In genomic region chr17:9434502-9435113, GRCh38 we compare ENCODE assay signal across 22 cellular contexts.
DNase-seq lines count a peak whose midpoint lies in the region; ATAC-seq and TF ChIP-seq lines count a peak whose summit lies in the region.
"Had no signal": no experiment of that assay in that cellular context is flagged by ENCODE, and none has a peak within 500 bp of the region (broad histone marks: within the 10 kb centered on the region; RNA-seq: fewer than 3 reads in every experiment).

No MANE protein-coding gene starts in this region.

- no peak overlapping the region for H3K27ac ChIP-seq in heart left ventricle
- H3K27ac ChIP-seq in brain microvascular endothelial cell, result no peak overlapping the region
- H3K27ac ChIP-seq: body of pancreas, WERI-Rb-1 had no signal

- ATAC-seq in left ventricle myocardium superior (peak; percentile 30), heart left ventricle (no peak), HG02623 (IDR thresholded peaks at IDR 0.05; ENCODE audit: unreplicated experiment) (no peak), GM18867 (IDR thresholded peaks at IDR 0.05; ENCODE audit: unreplicated experiment) (no peak)
- ATAC-seq: body of pancreas, HCT116, Right ventricle myocardium inferior had no signal

- H3K4me1 Mint-ChIP-seq in CD14-positive monocyte, result no peaks in the 10 kb centered on the region

- no peaks in the 10 kb centered on the region for H3K27me3 Mint-ChIP-seq in CD14-positive monocyte (ENCODE audit: low read depth in 3 of 3)
- H3K27me3 Mint-ChIP-seq: activated naive CD4-positive, alpha-beta T cell treated with anti-CD3 and anti-CD28 coated beads, Interleukin-2, amount 50 U/mL, for 24 hours; dendritic cell treated with granulocyte-macrophage colony-stimulating factor and Interleukin-4, amounts not matched to agents 40 ng/mL and 50 ng/mL, for 4 days had no signal

- intact Hi-C loops in left ventricle myocardium superior (cut with micrococcal nuclease), result no loop called here
- intact Hi-C loops in heart left ventricle (cut with DNase I), result no loop called here
- intact Hi-C loops in CD14-positive monocyte (cut with micrococcal nuclease), result no loop called here

- DNase-seq in left ventricle myocardium superior, result no peak
- no peak for DNase-seq in heart left ventricle
- DNase-seq in brain microvascular endothelial cell, result peak; percentile 6
- peak; percentile 26 for DNase-seq in left kidney (ENCODE audit: low read depth, low spot score)
- no peak for DNase-seq in DMS79 treated with DMSO at 0.1 percent for 48 hours (lab: John Stamatoyannopoulos, UW)
- no peak for DNase-seq in CD14-positive monocyte (ENCODE audit: low spot score)
- DNase-seq: ACHN; activated T-cell treated with anti-CD3 and anti-CD28 coated beads, Interleukin-2, amount 50 U/mL, for 48 hours; body of pancreas; MV-4-11; NCI-H187; stimulated activated naive CD4-positive, alpha-beta T cell; T-helper 1 cell; WERI-Rb-1 had no signal

- no peak overlapping the region for H3K27ac Mint-ChIP-seq in CD14-positive monocyte
- H3K27ac Mint-ChIP-seq: activated naive CD4-positive, alpha-beta T cell treated with anti-CD3 and anti-CD28 coated beads, Interleukin-2, amount 50 U/mL, for 24 hours; dendritic cell treated with granulocyte-macrophage colony-stimulating factor and Interleukin-4, amounts not matched to agents 40 ng/mL and 50 ng/mL, for 4 days had no signal

- H3K4me3 ChIP-seq in heart left ventricle (no peak overlapping the region), brain microvascular endothelial cell (ENCODE audit: low read depth, low read length) (no peak overlapping the region)
- H3K4me3 ChIP-seq: body of pancreas, tibial nerve had no signal

- H3K36me3 Mint-ChIP-seq in CD14-positive monocyte, result peaks cover 14 to 26% of the 10 kb centered on the region in 2 donors

- TF ChIP-seq CTCF in heart left ventricle (IDR thresholded peaks at IDR 0.05) (no peak), brain microvascular endothelial cell (IDR thresholded peaks at IDR 0.05; ENCODE audit: low read depth, low read length, missing control alignments) (no peak), CD14-positive monocyte (IDR thresholded peaks at IDR 0.05) (no peak)

- in situ Hi-C loops in brain microvascular endothelial cell (cut with HindIII; ENCODE audit: low pct_ligation_motif_present, low sequenced_read_pairs), result no loop called here

- no peak for TF ChIP-seq POLR2A in heart left ventricle (IDR thresholded peaks at IDR 0.05)

- 93 to 98% (median 94%) methylated on average over 3 of the region's 3 CpGs for WGBS in heart left ventricle, 4 donors

- peaks cover 0 to 19% (median 13%) of the 10 kb centered on the region in 12 donors for H3K4me1 ChIP-seq in heart left ventricle

- H3K36me3 ChIP-seq in heart left ventricle (peaks cover 0 to 5% (median 0%) of the 10 kb centered on the region in 9 donors), brain microvascular endothelial cell (replicated peaks) (no peaks in the 10 kb centered on the region)
- H3K36me3 ChIP-seq: WERI-Rb-1 had no signal

- no peaks in the 10 kb centered on the region for H3K9me3 Mint-ChIP-seq in CD14-positive monocyte
- H3K9me3 Mint-ChIP-seq: activated naive CD4-positive, alpha-beta T cell treated with anti-CD3 and anti-CD28 coated beads, Interleukin-2, amount 50 U/mL, for 24 hours; dendritic cell treated with granulocyte-macrophage colony-stimulating factor and Interleukin-4, amounts not matched to agents 40 ng/mL and 50 ng/mL, for 4 days; neural crest cell had no signal

- H3K27me3 ChIP-seq in heart left ventricle (no peaks in the 10 kb centered on the region), brain microvascular endothelial cell (replicated peaks) (no peaks in the 10 kb centered on the region)
- H3K27me3 ChIP-seq: body of pancreas, tibial nerve had no signal

- H3K4me3 Mint-ChIP-seq in CD14-positive monocyte, result no peak overlapping the region
- H3K4me3 Mint-ChIP-seq: activated naive CD4-positive, alpha-beta T cell treated with anti-CD3 and anti-CD28 coated beads, Interleukin-2, amount 50 U/mL, for 24 hours; dendritic cell treated with granulocyte-macrophage colony-stimulating factor and Interleukin-4, amounts not matched to agents 40 ng/mL and 50 ng/mL, for 4 days; neural crest cell had no signal

- no peaks in the 10 kb centered on the region for H3K9me3 ChIP-seq in heart left ventricle
- H3K9me3 ChIP-seq: body of pancreas, tibial nerve had no signal

Comparison
In these comparisons a context has a peak if more than half of its experiments do, and no peak if none do; other contexts are left out.
1. DNase-seq: peak in brain microvascular endothelial cell (single experiment) and left kidney (single experiment); none in left ventricle myocardium superior (single experiment), heart left ventricle (0 of 5), DMS79 treated with DMSO at 0.1 percent for 48 hours (single experiment) and CD14-positive monocyte (single experiment).